Comparison of ENCODE assay signal across 5 cellular contexts in the genomic region with DNA sequence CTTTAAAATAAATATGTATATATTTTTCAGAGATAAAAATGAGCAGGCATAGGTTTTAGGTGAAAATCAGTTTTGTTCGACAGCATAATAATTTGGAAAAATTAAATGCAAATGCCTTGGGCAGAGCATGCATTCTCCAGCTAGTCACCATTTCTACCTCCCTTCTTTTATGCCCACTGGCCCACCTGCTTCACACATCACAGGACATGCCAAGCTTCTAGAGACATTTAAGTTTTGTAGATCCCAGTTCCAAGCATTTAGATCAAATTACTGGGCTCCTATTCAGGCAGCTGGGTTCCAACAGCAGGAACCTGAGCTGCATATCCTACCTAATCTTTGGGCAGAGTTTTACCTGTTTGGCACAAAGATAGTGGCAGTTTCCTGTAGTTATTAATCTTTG.
"Had no signal": no experiment of that assay in that cellular context is flagged by ENCODE, and none has a peak within 500 bp of the region (broad histone marks: within the 10 kb centered on the region; RNA-seq: fewer than 3 reads in every experiment).

No MANE protein-coding gene starts in this region.

- ATAC-seq: GM23338, HepG2 had no signal

- H3K4me2 ChIP-seq: GM23338 had no signal

- H3K4me3 ChIP-seq: GM23338 had no signal

- DNase-seq: H9, HCEC 1CT had no signal

- H3K27ac ChIP-seq: HL-60 had no signal

- H2AFZ ChIP-seq: GM23338 had no signal
